Comparison of ENCODE assay signal across 12 cellular contexts in the genomic region with DNA sequence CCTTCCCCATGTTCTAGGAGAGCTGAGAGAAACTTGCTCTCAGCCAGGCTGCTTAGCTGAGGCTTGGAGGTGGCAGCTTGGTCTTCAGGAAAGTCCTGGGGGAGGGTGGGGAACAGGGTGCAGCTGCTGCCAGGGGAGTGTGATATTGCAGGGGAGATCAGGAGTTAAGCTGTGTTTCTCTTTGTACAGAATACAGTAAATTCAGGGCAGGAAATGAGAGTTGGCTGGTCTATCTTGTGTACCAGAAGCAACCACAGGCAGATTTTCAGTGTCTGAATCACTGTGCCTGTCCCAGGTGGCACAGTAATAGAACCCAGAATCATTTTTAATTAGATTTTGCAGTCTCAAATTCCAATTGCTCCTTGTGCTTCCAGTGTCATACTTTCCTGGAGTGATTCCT.
DNase-seq lines count a peak whose midpoint lies in the region; ATAC-seq, FAIRE-seq and TF ChIP-seq lines count a peak whose summit lies in the region.
"Had no signal": no experiment of that assay in that cellular context is flagged by ENCODE, and none has a peak within 500 bp of the region (broad histone marks: within the 10 kb centered on the region; RNA-seq: fewer than 3 reads in every experiment).

No MANE protein-coding gene starts in this region.

- no peaks in the 10 kb centered on the region for H3K9me3 Mint-ChIP-seq in HFFc6
- H3K9me3 Mint-ChIP-seq: nephron progenitor cell had no signal

- H3K9me3 ChIP-seq in MM.1S (replicated peaks; ENCODE audit: insufficient read depth, low read length) (no peaks in the 10 kb centered on the region), osteoblast (ENCODE audit: low read depth, low read length) (no peaks in the 10 kb centered on the region)

- TF ChIP-seq CTCF in MM.1S (IDR thresholded peaks at IDR 0.05; ENCODE audit: low read length) (no peak), osteoblast (IDR thresholded peaks at IDR 0.05; ENCODE audit: extremely low read depth, low read depth, low read length) (no peak), HFFc6 (IDR thresholded peaks at IDR 0.05) (no peak)

- H3K79me2 ChIP-seq in MM.1S (ENCODE audit: low read length) (peaks cover 65% of the 10 kb centered on the region), osteoblast (ENCODE audit: insufficient read depth, low read length) (no peaks in the 10 kb centered on the region)

- no peak overlapping the region for H3K4me3 Mint-ChIP-seq in HFFc6
- H3K4me3 Mint-ChIP-seq: nephron progenitor cell had no signal

- peaks cover 21% of the 10 kb centered on the region for H3K4me1 Mint-ChIP-seq in HFFc6 (ENCODE audit: low read depth)

- peaks cover 33% of the 10 kb centered on the region for H3F3A ChIP-seq in MM.1S (ENCODE audit: insufficient read depth, low read length)

- H3K4me3 ChIP-seq in MM.1S (ENCODE audit: low read length), result 0 out of 2 replicates have a peak overlapping the region, but pooled peaks have one; percentile 2
- H3K4me3 ChIP-seq in osteoblast (ENCODE audit: insufficient read depth, low read length), result no peak overlapping the region

- H3K4me1 ChIP-seq in MM.1S (ENCODE audit: low read length) (peaks cover 51% of the 10 kb centered on the region), osteoblast (ENCODE audit: insufficient read depth, low read length) (no peaks in the 10 kb centered on the region)

- H3K36me3 ChIP-seq in MM.1S (replicated peaks; ENCODE audit: insufficient read depth, low read length) (no peaks in the 10 kb centered on the region), osteoblast (ENCODE audit: insufficient read depth, low read length) (no peaks in the 10 kb centered on the region)

- H3K36me3 Mint-ChIP-seq in HFFc6 (ENCODE audit: low read depth), result no peaks in the 10 kb centered on the region

- H2AFZ ChIP-seq in MM.1S (ENCODE audit: low read length) (no peak overlapping the region), osteoblast (ENCODE audit: low read length) (peak overlapping the region; percentile 25)

- no peaks in the 10 kb centered on the region for H3K27me3 ChIP-seq in MM.1S (replicated peaks; ENCODE audit: insufficient read depth, low read length)
- H3K27me3 ChIP-seq in osteoblast (ENCODE audit: insufficient read depth, low read length), result no peaks in the 10 kb centered on the region

- H3K27ac Mint-ChIP-seq in HFFc6, result no peak overlapping the region
- H3K27ac Mint-ChIP-seq: nephron progenitor cell had no signal

- H3K9ac ChIP-seq in MM.1S (ENCODE audit: low read length), result peak overlapping the region; percentile 7; the same call in 1 of the 2 replicates

- peak; percentile 12 for DNase-seq in NCI-H82 (lab: John Stamatoyannopoulos, UW)
- DNase-seq in NCI-H82 treated with DMSO at 0.1 percent for 48 hours (lab: John Stamatoyannopoulos, UW; ENCODE audit: unreplicated experiment), result no peak
- DNase-seq in MM.1S, result peak; percentile 80
- no peak for DNase-seq in osteoblast (ENCODE audit: insufficient read length, low spot score, missing footprints)
- DNase-seq in frontal cortex (ENCODE audit: low spot score in 2 of 2), result no peak
- no peak for DNase-seq in LoVo (ENCODE audit: low spot score)
- DNase-seq in HFFc6, result no peak
- DNase-seq: nephron progenitor cell had no signal

- H3K9me2 ChIP-seq in MM.1S (replicated peaks; ENCODE audit: insufficient read depth, low read length), result no peaks in the 10 kb centered on the region

- FAIRE-seq in frontal cortex (lab: Jason Lieb, UNC), result no peak
- FAIRE-seq: TTC549 had no signal

- ATAC-seq in HG02678 (IDR thresholded peaks at IDR 0.05; ENCODE audit: unreplicated experiment), result peak; percentile 69

- H4K20me1 ChIP-seq in MM.1S (ENCODE audit: insufficient read depth, low read length) (no peaks in the 10 kb centered on the region), osteoblast (ENCODE audit: insufficient read depth, low read length) (no peaks in the 10 kb centered on the region)

- peak overlapping the region; percentile 72 for H3K27ac ChIP-seq in MM.1S (ENCODE audit: low read length)
- H3K27ac ChIP-seq in osteoblast (ENCODE audit: low read depth, low read length), result no peak overlapping the region
- H3K27ac ChIP-seq: 22Rv1, epithelial cell of prostate had no signal

- H3K4me2 ChIP-seq in MM.1S (ENCODE audit: low read depth, low read length) (peak overlapping the region; percentile 71), osteoblast (ENCODE audit: insufficient read depth, low read length) (no peak overlapping the region)

- no peaks in the 10 kb centered on the region for H3K27me3 Mint-ChIP-seq in HFFc6 (ENCODE audit: insufficient read depth)

Comparison
In these comparisons a context has a peak if more than half of its experiments do, and no peak if none do; other contexts are left out.
1. DNase-seq: peak in NCI-H82 (single experiment) and MM.1S (single experiment); none in NCI-H82 treated with DMSO at 0.1 percent for 48 hours (single experiment), osteoblast (single experiment), frontal cortex (0 of 2), LoVo (single experiment) and HFFc6 (single experiment).